In the genomic region with DNA sequence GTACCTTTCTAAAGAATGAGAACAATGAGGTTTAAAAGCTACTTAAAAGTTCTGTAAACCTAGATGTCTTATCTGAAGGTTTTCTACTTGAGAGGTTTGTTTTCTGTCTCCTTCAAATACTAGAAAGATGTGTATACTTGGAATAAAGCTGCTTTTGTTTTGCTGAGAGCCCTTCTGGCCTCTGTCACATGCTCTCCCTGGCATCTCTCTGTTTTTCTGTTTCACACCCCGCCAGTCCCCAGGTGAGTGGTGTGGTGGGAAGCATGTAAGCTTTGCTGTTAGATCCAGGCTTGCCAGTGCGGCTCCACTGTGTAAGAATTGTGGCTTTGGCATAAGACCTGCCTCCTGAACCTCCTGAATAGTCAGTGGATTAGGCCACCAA, we compare ENCODE assay signal across 1 cellular context.
TF ChIP-seq lines count a peak whose summit lies in the region.

No MANE protein-coding gene starts in this region.

TF ChIP-seq in GM23338, 12 proteins besides CTCF, POLR2A, EP300 and RAD21 (continued from another document):
- TF ChIP-seq, protein P1, sequence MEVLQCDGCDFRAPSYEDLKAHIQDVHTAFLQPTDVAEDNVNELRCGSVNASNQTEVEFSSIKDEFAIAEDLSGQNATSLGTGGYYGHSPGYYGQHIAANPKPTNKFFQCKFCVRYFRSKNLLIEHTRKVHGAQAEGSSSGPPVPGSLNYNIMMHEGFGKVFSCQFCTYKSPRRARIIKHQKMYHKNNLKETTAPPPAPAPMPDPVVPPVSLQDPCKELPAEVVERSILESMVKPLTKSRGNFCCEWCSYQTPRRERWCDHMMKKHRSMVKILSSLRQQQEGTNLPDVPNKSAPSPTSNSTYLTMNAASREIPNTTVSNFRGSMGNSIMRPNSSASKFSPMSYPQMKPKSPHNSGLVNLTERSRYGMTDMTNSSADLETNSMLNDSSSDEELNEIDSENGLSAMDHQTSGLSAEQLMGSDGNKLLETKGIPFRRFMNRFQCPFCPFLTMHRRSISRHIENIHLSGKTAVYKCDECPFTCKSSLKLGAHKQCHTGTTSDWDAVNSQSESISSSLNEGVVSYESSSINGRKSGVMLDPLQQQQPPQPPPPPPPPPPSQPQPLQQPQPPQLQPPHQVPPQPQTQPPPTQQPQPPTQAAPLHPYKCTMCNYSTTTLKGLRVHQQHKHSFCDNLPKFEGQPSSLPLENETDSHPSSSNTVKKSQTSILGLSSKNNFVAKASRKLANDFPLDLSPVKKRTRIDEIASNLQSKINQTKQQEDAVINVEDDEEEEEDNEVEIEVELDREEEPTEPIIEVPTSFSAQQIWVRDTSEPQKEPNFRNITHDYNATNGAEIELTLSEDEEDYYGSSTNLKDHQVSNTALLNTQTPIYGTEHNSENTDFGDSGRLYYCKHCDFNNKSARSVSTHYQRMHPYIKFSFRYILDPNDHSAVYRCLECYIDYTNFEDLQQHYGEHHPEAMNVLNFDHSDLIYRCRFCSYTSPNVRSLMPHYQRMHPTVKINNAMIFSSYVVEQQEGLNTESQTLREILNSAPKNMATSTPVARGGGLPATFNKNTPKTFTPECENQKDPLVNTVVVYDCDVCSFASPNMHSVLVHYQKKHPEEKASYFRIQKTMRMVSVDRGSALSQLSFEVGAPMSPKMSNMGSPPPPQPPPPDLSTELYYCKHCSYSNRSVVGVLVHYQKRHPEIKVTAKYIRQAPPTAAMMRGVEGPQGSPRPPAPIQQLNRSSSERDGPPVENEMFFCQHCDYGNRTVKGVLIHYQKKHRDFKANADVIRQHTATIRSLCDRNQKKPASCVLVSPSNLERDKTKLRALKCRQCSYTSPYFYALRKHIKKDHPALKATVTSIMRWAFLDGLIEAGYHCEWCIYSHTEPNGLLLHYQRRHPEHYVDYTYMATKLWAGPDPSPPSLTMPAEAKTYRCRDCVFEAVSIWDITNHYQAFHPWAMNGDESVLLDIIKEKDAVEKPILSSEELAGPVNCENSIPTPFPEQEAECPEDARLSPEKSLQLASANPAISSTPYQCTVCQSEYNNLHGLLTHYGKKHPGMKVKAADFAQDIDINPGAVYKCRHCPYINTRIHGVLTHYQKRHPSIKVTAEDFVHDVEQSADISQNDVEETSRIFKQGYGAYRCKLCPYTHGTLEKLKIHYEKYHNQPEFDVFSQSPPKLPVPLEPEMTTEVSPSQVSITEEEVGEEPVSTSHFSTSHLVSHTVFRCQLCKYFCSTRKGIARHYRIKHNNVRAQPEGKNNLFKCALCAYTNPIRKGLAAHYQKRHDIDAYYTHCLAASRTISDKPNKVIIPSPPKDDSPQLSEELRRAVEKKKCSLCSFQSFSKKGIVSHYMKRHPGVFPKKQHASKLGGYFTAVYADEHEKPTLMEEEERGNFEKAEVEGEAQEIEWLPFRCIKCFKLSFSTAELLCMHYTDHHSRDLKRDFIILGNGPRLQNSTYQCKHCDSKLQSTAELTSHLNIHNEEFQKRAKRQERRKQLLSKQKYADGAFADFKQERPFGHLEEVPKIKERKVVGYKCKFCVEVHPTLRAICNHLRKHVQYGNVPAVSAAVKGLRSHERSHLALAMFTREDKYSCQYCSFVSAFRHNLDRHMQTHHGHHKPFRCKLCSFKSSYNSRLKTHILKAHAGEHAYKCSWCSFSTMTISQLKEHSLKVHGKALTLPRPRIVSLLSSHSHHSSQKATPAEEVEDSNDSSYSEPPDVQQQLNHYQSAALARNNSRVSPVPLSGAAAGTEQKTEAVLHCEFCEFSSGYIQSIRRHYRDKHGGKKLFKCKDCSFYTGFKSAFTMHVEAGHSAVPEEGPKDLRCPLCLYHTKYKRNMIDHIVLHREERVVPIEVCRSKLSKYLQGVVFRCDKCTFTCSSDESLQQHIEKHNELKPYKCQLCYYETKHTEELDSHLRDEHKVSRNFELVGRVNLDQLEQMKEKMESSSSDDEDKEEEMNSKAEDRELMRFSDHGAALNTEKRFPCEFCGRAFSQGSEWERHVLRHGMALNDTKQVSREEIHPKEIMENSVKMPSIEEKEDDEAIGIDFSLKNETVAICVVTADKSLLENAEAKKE (CRISPR knock-in tag; IDR thresholded peaks at IDR 0.05): no peak
- no peak for TF ChIP-seq CREB1 (CRISPR knock-in tag; IDR thresholded peaks at IDR 0.05; ENCODE audit: low read depth)
- TF ChIP-seq ZNF114 (CRISPR knock-in tag; IDR thresholded peaks at IDR 0.05): no peak
- TF ChIP-seq STAT1 (IDR thresholded peaks at IDR 0.05; ENCODE audit: unreplicated experiment): no peak
- TF ChIP-seq JUNB (IDR thresholded peaks at IDR 0.05; ENCODE audit: unreplicated experiment): no peak
- no peak for TF ChIP-seq POLR2AphosphoS5 (IDR thresholded peaks at IDR 0.05; ENCODE audit: low read depth)
- TF ChIP-seq EZH2 (IDR thresholded peaks at IDR 0.05; ENCODE audit: low read depth, unreplicated experiment): no peak
